ENCODE assay signal across 14 cellular contexts in the genomic region with DNA sequence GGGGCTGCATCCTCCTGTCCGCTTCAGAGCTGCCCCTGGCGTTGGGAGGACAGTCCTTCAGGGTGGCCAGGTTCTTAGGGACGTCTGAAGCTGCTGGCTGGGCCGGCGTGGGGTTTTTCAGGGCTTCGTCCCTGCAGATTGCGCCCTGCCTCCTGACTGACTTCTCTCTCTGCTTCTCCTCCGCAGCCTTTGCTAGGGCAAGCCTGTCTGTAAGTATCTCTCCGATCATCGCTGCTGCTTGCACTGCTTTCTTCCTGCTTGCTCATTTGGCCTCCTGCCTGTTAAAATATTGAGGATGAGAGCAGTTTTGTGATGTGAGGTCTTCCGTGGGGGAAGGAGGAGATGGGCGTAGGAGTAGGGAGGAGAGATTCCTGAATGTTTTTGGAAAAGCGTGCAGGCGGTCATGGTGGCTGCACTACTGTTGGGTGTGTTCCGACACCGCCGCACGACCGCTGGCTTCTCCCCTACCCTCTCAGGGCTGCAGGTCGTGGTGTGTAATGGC. TPM values are rescaled to one million over a fixed set of nuclear protein-coding genes. Genes with fewer than 3 reads are reported as not detected.
DNase-seq lines count a peak whose midpoint lies in the region; ATAC-seq and TF ChIP-seq lines count a peak whose summit lies in the region.
"Had no signal": no experiment of that assay in that cellular context is flagged by ENCODE, and none has a peak within 500 bp of the region (broad histone marks: within the 10 kb centered on the region; RNA-seq: fewer than 3 reads in every experiment).

No MANE protein-coding gene starts in this region.

- intact Hi-C loops in lower leg skin (cut with DNase I; ENCODE audit: low total_unique reads) = no loop called here

- H3K4me3 ChIP-seq in AG04449 (ENCODE audit: low read depth, low read length) (no peak overlapping the region), HEK293 (ENCODE audit: low read depth, low read length) (no peak overlapping the region), mesodermal cell (ENCODE audit: extremely low read depth, insufficient read depth, low read length, poor library complexity, severe bottlenecking) (no peak overlapping the region), BE2C (ENCODE audit: low read depth, low read length) (no peak overlapping the region), lower leg skin (ENCODE audit: low read depth, poor library complexity, severe bottlenecking) (no peak overlapping the region)

- H3K27ac ChIP-seq in HEK293 (ENCODE audit: extremely low read depth, low read depth, low read length) = no peak overlapping the region
- peak overlapping the region; percentile 45 for H3K27ac ChIP-seq in mesodermal cell (ENCODE audit: low read depth, low read length, severe bottlenecking)

- TF ChIP-seq POLR2A in lower leg skin (IDR thresholded peaks at IDR 0.05) = no peak

- CTCF ChIA-PET in AG04449 (lab: Yijun Ruan, JAX) (interaction anchor here (1.3 to 2.1 kb wide), 3 partner anchors 8 to 174 kb away, joined by 5 to 8 read pairs (median 6); partner anchors contain the start of gene PFKFB3), HEK293 (lab: Yijun Ruan, JAX) (no interaction called here)

- no peak for ATAC-seq in HG03280 (IDR thresholded peaks at IDR 0.05; ENCODE audit: unreplicated experiment)
- ATAC-seq: stimulated activated naive B cell treated with anti-CD40 and anti-IgM and Interleukin-4, amounts not matched to agents 10 μg/mL and 1 μg/mL and 100 μg/mL, for 72 hours had no signal

- peak; percentile 23 for DNase-seq in AG04449 (ENCODE audit: low read depth, low spot score)
- peak; percentile 67 for DNase-seq in dedifferentiated amniotic fluid mesenchymal stem cell (ENCODE audit: extremely low spot score)
- no peak for DNase-seq in NCI-H2107 (lab: John Stamatoyannopoulos, UW)
- DNase-seq in BE2C = no peak
- no peak for DNase-seq in lower leg skin (ENCODE audit: low spot score in 2 of 2)
- DNase-seq: activated CD4-positive, CD25-positive, alpha-beta regulatory T cell; activated T-cell treated with anti-CD3 and anti-CD28 coated beads, Interleukin-2, amount 50 U/mL, for 48 hours; C1 segment of cervical spinal cord; mesenchymal stem cell; stimulated activated CD4-positive, alpha-beta T cell treated with anti-CD3 and anti-CD28 coated beads, Interleukin-2, amount 100 ng/mL, for 48 hours; stimulated activated naive B cell treated with anti-CD40 and anti-IgM and Interleukin-4, amounts not matched to agents 10 μg/mL and 1 μg/mL and 100 μg/mL, for 72 hours had no signal

- no peak for TF ChIP-seq CTCF in AG04449 (IDR thresholded peaks at IDR 0.05; ENCODE audit: insufficient read depth, low read length, missing control alignments)
- no peak for TF ChIP-seq CTCF in HEK293 (tag by site-specific recombination; IDR thresholded peaks at IDR 0.05)
- no peak for TF ChIP-seq CTCF in BE2C (IDR thresholded peaks at IDR 0.05; ENCODE audit: low read depth, low read length)
- no peak for TF ChIP-seq CTCF in lower leg skin (IDR thresholded peaks at IDR 0.05)

- H3K36me3 ChIP-seq in HEK293 (ENCODE audit: control insufficient read depth in 2 of 2, insufficient read depth in 1 of 2, low read length in 2 of 2) (peaks cover 7 to 93% of the 10 kb centered on the region in 2 experiments; a peak in 2 of 3 replicates), mesodermal cell (ENCODE audit: control insufficient read depth, insufficient read depth, low read length) (peaks cover 98% of the 10 kb centered on the region), BE2C (no peaks in the 10 kb centered on the region; the same call in none of the 2 replicates)

- H3K9me3 ChIP-seq in HEK293 (ENCODE audit: control insufficient read depth, insufficient read depth, low read depth, low read length) (no peaks in the 10 kb centered on the region), mesodermal cell (ENCODE audit: control insufficient read depth, low read length) (no peaks in the 10 kb centered on the region), BE2C (no peaks in the 10 kb centered on the region)

- POLR2A ChIA-PET in AG04449 (lab: Yijun Ruan, JAX) = interaction anchor here (2.2 kb wide), 1 partner anchor 25 kb away, joined by 15 read pairs; the partner anchor contains the start of gene PFKFB3
- POLR2A ChIA-PET in HEK293 (lab: Yijun Ruan, JAX) = no interaction called here

- 98 to 99% methylated on average over 13 to 20 of the region's 20 CpGs for WGBS in mesodermal cell (ENCODE audit: insufficient coverage in 2 of 2), 2 experiments
- WGBS in lower leg skin, 2 donors = 88 to 89% methylated on average over 20 of the region's 20 CpGs

- no peaks in the 10 kb centered on the region for H3K27me3 ChIP-seq in BE2C

- H3K4me1 ChIP-seq in HEK293 (ENCODE audit: control insufficient read depth, insufficient read depth, low read length) (no peaks in the 10 kb centered on the region), mesodermal cell (ENCODE audit: control insufficient read depth, insufficient read depth, low read length, poor library complexity, severe bottlenecking) (peaks cover under 1% of the 10 kb centered on the region), BE2C (0 out of 2 replicates have a peak, but pooled peaks cover 4% of the 10 kb centered on the region)

TF ChIP-seq in HEK293, 187 proteins besides CTCF, POLR2A, EP300 and RAD21:
- TF ChIP-seq GLI2 (tag by site-specific recombination; IDR thresholded peaks at IDR 0.05; ENCODE audit: borderline replicate concordance, low read depth) = no peak
- TF ChIP-seq EGR2 (tag by site-specific recombination; IDR thresholded peaks at IDR 0.05; ENCODE audit: low read depth) = 0 out of 2 replicates have a peak, but pooled peaks have one; percentile 4
- no peak for TF ChIP-seq RBAK (tag by site-specific recombination; IDR thresholded peaks at IDR 0.05)
- TF ChIP-seq INSM2 (tag by site-specific recombination; IDR thresholded peaks at IDR 0.05) = no peak
- TF ChIP-seq ZNF211 (tag by site-specific recombination; IDR thresholded peaks at IDR 0.05; ENCODE audit: low read depth) = no peak

RNA-seq across cellular contexts. Expression of gene PFKFB3, which starts 25.3 kb away (rescaled TPM):
- polyA plus RNA-seq in mesodermal cell (2013, experiment 1 of 2) = 45.8 TPM
- polyA plus RNA-seq in mesodermal cell (2013, experiment 2 of 2) = 40.6 TPM
- polyA plus RNA-seq in BE2C (2012; ENCODE audit: insufficient read depth, insufficient read length, low read depth) = 12.1 TPM
- 10 to 100 TPM; 56.4 to 77.4 (median 69.2) TPM for total RNA-seq in lower leg skin

Comparison
In these comparisons a context has a peak if more than half of its experiments do, and no peak if none do; other contexts are left out.
1. DNase-seq: peak in AG04449 (single experiment) and dedifferentiated amniotic fluid mesenchymal stem cell (single experiment); none in NCI-H2107 (single experiment), BE2C (single experiment) and lower leg skin (0 of 2).